1 cellular context compared by ENCODE assay signal in genomic region chr19:52007805-52008557, GRCh38.
TF ChIP-seq lines count a peak whose summit lies in the region.

Gene ZNF615 (minus strand): TSS chr19:52008211. CDS start chr19:52003711, 4,500 bp downstream.

TF ChIP-seq in K562, 482 proteins besides CTCF, POLR2A, EP300 and RAD21 (continued from another document and continues in another):
- TF ChIP-seq TRIM25 (IDR thresholded peaks at IDR 0.05; ENCODE audit: borderline replicate concordance) (no peak), CREB5 (CRISPR knock-in tag; IDR thresholded peaks at IDR 0.05) (no peak), FOSL1 (tag; conservative IDR thresholded peaks at IDR 0.05) (peak; percentile 19; the same call in 1 of the 2 replicates), ATF4 (CRISPR knock-in tag; IDR thresholded peaks at IDR 0.05) (0 out of 2 replicates have a peak, but pooled peaks have one; percentile 20), EHMT2 (IDR thresholded peaks at IDR 0.05) (peak; percentile 14; the same call in 1 of the 2 replicates), ZBTB40 (IDR thresholded peaks at IDR 0.05) (0 out of 2 replicates have a peak, but pooled peaks have one; percentile 24), ZBTB40 (CRISPR knock-in tag; IDR thresholded peaks at IDR 0.05) (no peak), SIN3A (IDR thresholded peaks at IDR 0.05; ENCODE audit: borderline replicate concordance in 2 of 2, control insufficient read depth in 1 of 2, low read depth in 2 of 2, low read length in 2 of 2) (no peak), KLF1 (tag; IDR thresholded peaks at IDR 0.05) (no peak), ZNF134 (CRISPR knock-in tag; conservative IDR thresholded peaks at IDR 0.05) (no peak), CBX8 (IDR thresholded peaks at IDR 0.05; ENCODE audit: borderline replicate concordance, extremely low read depth, low read depth, low read length, poor library complexity, severe bottlenecking) (no peak), DNMT1 (IDR thresholded peaks at IDR 0.05) (no peak), HEY1 (CRISPR knock-in tag; IDR thresholded peaks at IDR 0.05; ENCODE audit: borderline replicate concordance) (no peak), ZBTB17 (CRISPR knock-in tag; IDR thresholded peaks at IDR 0.05) (peak; percentile 63; the same call in 1 of the 2 replicates), ZNF57 (CRISPR knock-in tag; IDR thresholded peaks at IDR 0.05) (no peak), ZNF445 (CRISPR knock-in tag; IDR thresholded peaks at IDR 0.05; ENCODE audit: low read depth) (no peak), ZNF274 (IDR thresholded peaks at IDR 0.05; ENCODE audit: borderline replicate concordance, low read depth, low read length) (no peak), SIX5 (IDR thresholded peaks at IDR 0.05; ENCODE audit: borderline replicate concordance in 1 of 2, insufficient read depth in 1 of 2, low read depth in 1 of 2, low read length in 2 of 2) (peak; percentile 52 to 61; a peak in 3 of 4 replicates), SMARCB1 (IDR thresholded peaks at IDR 0.05; ENCODE audit: insufficient read length, low read depth) (no peak), HNRNPK (IDR thresholded peaks at IDR 0.05; ENCODE audit: low read depth, low read length, poor library complexity, severe bottlenecking) (no peak), STAT5B (CRISPR knock-in tag; IDR thresholded peaks at IDR 0.05) (no peak), ZNF23 (CRISPR knock-in tag; IDR thresholded peaks at IDR 0.05) (no peak), NFATC3 (IDR thresholded peaks at IDR 0.05) (no peak), ZBTB5 (IDR thresholded peaks at IDR 0.05) (no peak), MBD2 (IDR thresholded peaks at IDR 0.05; ENCODE audit: borderline replicate concordance, low read depth) (no peak), FOXP1 (CRISPR knock-in tag; IDR thresholded peaks at IDR 0.05) (no peak), SNRNP70 (optimal IDR thresholded peaks at IDR 0.05; ENCODE audit: low read depth, low read length) (no peak), U2AF2 (optimal IDR thresholded peaks at IDR 0.05; ENCODE audit: low read depth, low read length) (no peak), ZBED1 (IDR thresholded peaks at IDR 0.05) (no peak)
- TF ChIP-seq, protein P1, sequence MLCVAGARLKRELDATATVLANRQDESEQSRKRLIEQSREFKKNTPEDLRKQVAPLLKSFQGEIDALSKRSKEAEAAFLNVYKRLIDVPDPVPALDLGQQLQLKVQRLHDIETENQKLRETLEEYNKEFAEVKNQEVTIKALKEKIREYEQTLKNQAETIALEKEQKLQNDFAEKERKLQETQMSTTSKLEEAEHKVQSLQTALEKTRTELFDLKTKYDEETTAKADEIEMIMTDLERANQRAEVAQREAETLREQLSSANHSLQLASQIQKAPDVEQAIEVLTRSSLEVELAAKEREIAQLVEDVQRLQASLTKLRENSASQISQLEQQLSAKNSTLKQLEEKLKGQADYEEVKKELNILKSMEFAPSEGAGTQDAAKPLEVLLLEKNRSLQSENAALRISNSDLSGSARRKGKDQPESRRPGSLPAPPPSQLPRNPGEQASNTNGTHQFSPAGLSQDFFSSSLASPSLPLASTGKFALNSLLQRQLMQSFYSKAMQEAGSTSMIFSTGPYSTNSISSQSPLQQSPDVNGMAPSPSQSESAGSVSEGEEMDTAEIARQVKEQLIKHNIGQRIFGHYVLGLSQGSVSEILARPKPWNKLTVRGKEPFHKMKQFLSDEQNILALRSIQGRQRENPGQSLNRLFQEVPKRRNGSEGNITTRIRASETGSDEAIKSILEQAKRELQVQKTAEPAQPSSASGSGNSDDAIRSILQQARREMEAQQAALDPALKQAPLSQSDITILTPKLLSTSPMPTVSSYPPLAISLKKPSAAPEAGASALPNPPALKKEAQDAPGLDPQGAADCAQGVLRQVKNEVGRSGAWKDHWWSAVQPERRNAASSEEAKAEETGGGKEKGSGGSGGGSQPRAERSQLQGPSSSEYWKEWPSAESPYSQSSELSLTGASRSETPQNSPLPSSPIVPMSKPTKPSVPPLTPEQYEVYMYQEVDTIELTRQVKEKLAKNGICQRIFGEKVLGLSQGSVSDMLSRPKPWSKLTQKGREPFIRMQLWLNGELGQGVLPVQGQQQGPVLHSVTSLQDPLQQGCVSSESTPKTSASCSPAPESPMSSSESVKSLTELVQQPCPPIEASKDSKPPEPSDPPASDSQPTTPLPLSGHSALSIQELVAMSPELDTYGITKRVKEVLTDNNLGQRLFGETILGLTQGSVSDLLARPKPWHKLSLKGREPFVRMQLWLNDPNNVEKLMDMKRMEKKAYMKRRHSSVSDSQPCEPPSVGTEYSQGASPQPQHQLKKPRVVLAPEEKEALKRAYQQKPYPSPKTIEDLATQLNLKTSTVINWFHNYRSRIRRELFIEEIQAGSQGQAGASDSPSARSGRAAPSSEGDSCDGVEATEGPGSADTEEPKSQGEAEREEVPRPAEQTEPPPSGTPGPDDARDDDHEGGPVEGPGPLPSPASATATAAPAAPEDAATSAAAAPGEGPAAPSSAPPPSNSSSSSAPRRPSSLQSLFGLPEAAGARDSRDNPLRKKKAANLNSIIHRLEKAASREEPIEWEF (CRISPR knock-in tag; IDR thresholded peaks at IDR 0.05): no peak
- TF ChIP-seq, protein P2, sequence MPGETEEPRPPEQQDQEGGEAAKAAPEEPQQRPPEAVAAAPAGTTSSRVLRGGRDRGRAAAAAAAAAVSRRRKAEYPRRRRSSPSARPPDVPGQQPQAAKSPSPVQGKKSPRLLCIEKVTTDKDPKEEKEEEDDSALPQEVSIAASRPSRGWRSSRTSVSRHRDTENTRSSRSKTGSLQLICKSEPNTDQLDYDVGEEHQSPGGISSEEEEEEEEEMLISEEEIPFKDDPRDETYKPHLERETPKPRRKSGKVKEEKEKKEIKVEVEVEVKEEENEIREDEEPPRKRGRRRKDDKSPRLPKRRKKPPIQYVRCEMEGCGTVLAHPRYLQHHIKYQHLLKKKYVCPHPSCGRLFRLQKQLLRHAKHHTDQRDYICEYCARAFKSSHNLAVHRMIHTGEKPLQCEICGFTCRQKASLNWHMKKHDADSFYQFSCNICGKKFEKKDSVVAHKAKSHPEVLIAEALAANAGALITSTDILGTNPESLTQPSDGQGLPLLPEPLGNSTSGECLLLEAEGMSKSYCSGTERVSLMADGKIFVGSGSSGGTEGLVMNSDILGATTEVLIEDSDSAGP (CRISPR knock-in tag; IDR thresholded peaks at IDR 0.05): no peak
- TF ChIP-seq, protein P3, sequence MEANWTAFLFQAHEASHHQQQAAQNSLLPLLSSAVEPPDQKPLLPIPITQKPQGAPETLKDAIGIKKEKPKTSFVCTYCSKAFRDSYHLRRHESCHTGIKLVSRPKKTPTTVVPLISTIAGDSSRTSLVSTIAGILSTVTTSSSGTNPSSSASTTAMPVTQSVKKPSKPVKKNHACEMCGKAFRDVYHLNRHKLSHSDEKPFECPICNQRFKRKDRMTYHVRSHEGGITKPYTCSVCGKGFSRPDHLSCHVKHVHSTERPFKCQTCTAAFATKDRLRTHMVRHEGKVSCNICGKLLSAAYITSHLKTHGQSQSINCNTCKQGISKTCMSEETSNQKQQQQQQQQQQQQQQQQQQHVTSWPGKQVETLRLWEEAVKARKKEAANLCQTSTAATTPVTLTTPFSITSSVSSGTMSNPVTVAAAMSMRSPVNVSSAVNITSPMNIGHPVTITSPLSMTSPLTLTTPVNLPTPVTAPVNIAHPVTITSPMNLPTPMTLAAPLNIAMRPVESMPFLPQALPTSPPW (CRISPR knock-in tag; IDR thresholded peaks at IDR 0.05): peak; percentile 45
